1 cellular context compared by ENCODE assay signal in the genomic region with DNA sequence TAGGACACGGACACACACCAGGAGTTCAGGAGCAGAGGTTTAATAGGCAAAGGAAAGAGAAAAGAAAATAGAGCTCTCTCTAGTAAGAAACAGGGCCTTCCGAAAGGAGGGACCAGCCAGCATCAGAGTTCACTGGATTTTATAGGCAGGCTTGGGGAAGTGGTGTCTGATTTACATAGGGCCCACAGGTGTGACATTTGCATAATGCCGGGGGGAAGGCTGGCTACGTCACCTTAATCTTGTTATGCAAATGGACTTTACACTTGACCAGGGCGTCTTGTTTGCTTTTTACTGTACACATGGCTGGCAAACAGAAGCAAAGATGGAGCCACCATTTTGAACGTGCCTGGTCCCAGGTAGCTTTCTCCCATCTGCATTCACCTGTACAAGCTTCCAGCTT.
TF ChIP-seq lines count a peak whose summit lies in the region.

A gene with protein sequence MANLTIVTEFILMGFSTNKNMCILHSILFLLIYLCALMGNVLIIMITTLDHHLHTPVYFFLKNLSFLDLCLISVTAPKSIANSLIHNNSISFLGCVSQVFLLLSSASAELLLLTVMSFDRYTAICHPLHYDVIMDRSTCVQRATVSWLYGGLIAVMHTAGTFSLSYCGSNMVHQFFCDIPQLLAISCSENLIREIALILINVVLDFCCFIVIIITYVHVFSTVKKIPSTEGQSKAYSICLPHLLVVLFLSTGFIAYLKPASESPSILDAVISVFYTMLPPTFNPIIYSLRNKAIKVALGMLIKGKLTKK (minus strand): TSS at position 97 of the 400 bp plus-strand sequence. CDS start 8,390 bp downstream, outside the sequence.

TF ChIP-seq in H1, 55 proteins besides CTCF, POLR2A, EP300 and RAD21:
- no peak for TF ChIP-seq MAFK (IDR thresholded peaks at IDR 0.05; ENCODE audit: low read depth, low read length)
- no peak for TF ChIP-seq SUZ12 (IDR thresholded peaks at IDR 0.05; ENCODE audit: low read length)
- TF ChIP-seq POU5F1 (IDR thresholded peaks at IDR 0.05; ENCODE audit: low read depth, low read length) = no peak
- TF ChIP-seq, protein P1, sequence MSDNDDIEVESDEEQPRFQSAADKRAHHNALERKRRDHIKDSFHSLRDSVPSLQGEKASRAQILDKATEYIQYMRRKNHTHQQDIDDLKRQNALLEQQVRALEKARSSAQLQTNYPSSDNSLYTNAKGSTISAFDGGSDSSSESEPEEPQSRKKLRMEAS (IDR thresholded peaks at IDR 0.05) = no peak
- no peak for TF ChIP-seq YY1 (IDR thresholded peaks at IDR 0.05; ENCODE audit: low read depth, low read length)
- no peak for TF ChIP-seq KDM4A (IDR thresholded peaks at IDR 0.05; ENCODE audit: low read depth, low read length, severe bottlenecking)
